In the genomic region with DNA sequence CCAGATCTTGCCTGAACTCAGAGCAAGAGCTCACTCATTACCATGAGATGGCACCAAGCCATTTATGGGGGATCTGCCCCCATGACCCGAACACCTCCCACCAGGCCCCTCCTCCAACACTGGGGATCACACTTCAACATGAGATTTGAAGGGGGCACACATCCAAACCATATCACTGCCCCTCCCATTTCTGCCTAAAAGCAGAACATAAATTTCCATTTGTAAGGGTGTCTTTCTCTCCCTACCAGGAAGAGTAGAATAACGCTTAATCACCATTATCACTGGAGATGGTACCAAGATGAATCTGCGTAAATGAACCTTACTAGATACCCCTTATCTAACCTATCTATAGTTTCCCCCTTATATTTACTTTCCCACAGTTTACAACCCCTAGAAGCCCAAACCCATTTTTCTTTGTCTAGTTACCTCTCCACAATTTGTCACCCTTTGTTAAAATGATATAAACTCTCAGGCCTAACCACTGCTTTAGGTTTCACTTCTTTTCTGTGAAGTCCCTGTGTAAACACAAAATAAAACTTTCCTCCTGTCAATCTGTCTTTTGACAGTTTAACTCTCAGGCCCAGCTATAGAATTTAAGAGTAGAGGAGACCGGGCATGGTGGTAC, we compare ENCODE assay signal across 1 cellular context.
TF ChIP-seq lines count a peak whose summit lies in the region.

No MANE protein-coding gene starts in this region.

TF ChIP-seq in GM12878, 131 proteins besides CTCF, POLR2A, EP300 and RAD21 (continued from another document and continues in another):
- TF ChIP-seq PRDM15 (CRISPR knock-in tag; IDR thresholded peaks at IDR 0.05) (no peak), ATF7 (IDR thresholded peaks at IDR 0.05; ENCODE audit: low read depth) (peak; percentile 93), SMC3 (IDR thresholded peaks at IDR 0.05; ENCODE audit: borderline replicate concordance, low read length) (peak; percentile 8; the same call in 1 of the 2 replicates), WRNIP1 (IDR thresholded peaks at IDR 0.05; ENCODE audit: borderline replicate concordance, low read depth, low read length) (no peak), BRCA1 (IDR thresholded peaks at IDR 0.05; ENCODE audit: low read depth, low read length) (no peak), RCOR1 (conservative IDR thresholded peaks at IDR 0.05; ENCODE audit: low read depth, low read length) (no peak), RELB (IDR thresholded peaks at IDR 0.05; ENCODE audit: low read depth) (peak; percentile 97), PAX5 (IDR thresholded peaks at IDR 0.05; ENCODE audit: borderline replicate concordance, low read depth, low read length) (peak; percentile 59; the same call in 1 of the 2 replicates), STAT3 (IDR thresholded peaks at IDR 0.05; ENCODE audit: low read depth, low read length) (no peak; the same call in 1 of the 2 replicates), TCF7 (IDR thresholded peaks at IDR 0.05; ENCODE audit: borderline replicate concordance) (no peak), SREBF1 (IDR thresholded peaks at IDR 0.05; ENCODE audit: low read length) (no peak), SMARCA5 (IDR thresholded peaks at IDR 0.05) (0 out of 2 replicates have a peak, but pooled peaks have one; percentile 63), CBX5 (IDR thresholded peaks at IDR 0.05; ENCODE audit: low read depth) (no peak), MTA3 (IDR thresholded peaks at IDR 0.05; ENCODE audit: borderline replicate concordance, low read length) (no peak), ZNF384 (IDR thresholded peaks at IDR 0.05; ENCODE audit: borderline replicate concordance, low read depth, low read length) (no peak), ATF2 (IDR thresholded peaks at IDR 0.05; ENCODE audit: low read length) (no peak; the same call in 1 of the 2 replicates), HCFC1 (IDR thresholded peaks at IDR 0.05; ENCODE audit: low read length) (no peak), SREBF2 (IDR thresholded peaks at IDR 0.05; ENCODE audit: low read length) (no peak), IKZF1 (conservative IDR thresholded peaks at IDR 0.05) (peak; percentile 75), BHLHE40 (IDR thresholded peaks at IDR 0.05; ENCODE audit: borderline replicate concordance in 1 of 2, low read depth in 2 of 2, low read length in 1 of 2) (peak; percentile 44 to 54; a peak in 3 of 4 replicates), ZBTB4 (CRISPR knock-in tag; IDR thresholded peaks at IDR 0.05) (no peak), YBX1 (IDR thresholded peaks at IDR 0.05) (no peak), ZBTB33 (IDR thresholded peaks at IDR 0.05) (no peak), ZNF207 (IDR thresholded peaks at IDR 0.05; ENCODE audit: borderline replicate concordance) (0 out of 2 replicates have a peak, but pooled peaks have one; percentile 45), MYB (IDR thresholded peaks at IDR 0.05; ENCODE audit: borderline replicate concordance, low read depth, low read length) (no peak; the same call in 1 of the 2 replicates), GABPA (IDR thresholded peaks at IDR 0.05; ENCODE audit: low read depth) (no peak)
- TF ChIP-seq, protein P1, sequence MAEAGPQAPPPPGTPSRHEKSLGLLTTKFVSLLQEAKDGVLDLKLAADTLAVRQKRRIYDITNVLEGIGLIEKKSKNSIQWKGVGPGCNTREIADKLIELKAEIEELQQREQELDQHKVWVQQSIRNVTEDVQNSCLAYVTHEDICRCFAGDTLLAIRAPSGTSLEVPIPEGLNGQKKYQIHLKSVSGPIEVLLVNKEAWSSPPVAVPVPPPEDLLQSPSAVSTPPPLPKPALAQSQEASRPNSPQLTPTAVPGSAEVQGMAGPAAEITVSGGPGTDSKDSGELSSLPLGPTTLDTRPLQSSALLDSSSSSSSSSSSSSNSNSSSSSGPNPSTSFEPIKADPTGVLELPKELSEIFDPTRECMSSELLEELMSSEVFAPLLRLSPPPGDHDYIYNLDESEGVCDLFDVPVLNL (IDR thresholded peaks at IDR 0.05; ENCODE audit: low read depth, low read length) = no peak
- TF ChIP-seq, protein P2, sequence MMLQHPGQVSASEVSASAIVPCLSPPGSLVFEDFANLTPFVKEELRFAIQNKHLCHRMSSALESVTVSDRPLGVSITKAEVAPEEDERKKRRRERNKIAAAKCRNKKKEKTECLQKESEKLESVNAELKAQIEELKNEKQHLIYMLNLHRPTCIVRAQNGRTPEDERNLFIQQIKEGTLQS (IDR thresholded peaks at IDR 0.05; ENCODE audit: borderline replicate concordance, extremely low read depth, low read depth, low read length) = no peak
- TF ChIP-seq, protein P3, sequence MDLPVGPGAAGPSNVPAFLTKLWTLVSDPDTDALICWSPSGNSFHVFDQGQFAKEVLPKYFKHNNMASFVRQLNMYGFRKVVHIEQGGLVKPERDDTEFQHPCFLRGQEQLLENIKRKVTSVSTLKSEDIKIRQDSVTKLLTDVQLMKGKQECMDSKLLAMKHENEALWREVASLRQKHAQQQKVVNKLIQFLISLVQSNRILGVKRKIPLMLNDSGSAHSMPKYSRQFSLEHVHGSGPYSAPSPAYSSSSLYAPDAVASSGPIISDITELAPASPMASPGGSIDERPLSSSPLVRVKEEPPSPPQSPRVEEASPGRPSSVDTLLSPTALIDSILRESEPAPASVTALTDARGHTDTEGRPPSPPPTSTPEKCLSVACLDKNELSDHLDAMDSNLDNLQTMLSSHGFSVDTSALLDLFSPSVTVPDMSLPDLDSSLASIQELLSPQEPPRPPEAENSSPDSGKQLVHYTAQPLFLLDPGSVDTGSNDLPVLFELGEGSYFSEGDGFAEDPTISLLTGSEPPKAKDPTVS (IDR thresholded peaks at IDR 0.05; ENCODE audit: low read depth, low read length) = no peak
- TF ChIP-seq, protein P4, sequence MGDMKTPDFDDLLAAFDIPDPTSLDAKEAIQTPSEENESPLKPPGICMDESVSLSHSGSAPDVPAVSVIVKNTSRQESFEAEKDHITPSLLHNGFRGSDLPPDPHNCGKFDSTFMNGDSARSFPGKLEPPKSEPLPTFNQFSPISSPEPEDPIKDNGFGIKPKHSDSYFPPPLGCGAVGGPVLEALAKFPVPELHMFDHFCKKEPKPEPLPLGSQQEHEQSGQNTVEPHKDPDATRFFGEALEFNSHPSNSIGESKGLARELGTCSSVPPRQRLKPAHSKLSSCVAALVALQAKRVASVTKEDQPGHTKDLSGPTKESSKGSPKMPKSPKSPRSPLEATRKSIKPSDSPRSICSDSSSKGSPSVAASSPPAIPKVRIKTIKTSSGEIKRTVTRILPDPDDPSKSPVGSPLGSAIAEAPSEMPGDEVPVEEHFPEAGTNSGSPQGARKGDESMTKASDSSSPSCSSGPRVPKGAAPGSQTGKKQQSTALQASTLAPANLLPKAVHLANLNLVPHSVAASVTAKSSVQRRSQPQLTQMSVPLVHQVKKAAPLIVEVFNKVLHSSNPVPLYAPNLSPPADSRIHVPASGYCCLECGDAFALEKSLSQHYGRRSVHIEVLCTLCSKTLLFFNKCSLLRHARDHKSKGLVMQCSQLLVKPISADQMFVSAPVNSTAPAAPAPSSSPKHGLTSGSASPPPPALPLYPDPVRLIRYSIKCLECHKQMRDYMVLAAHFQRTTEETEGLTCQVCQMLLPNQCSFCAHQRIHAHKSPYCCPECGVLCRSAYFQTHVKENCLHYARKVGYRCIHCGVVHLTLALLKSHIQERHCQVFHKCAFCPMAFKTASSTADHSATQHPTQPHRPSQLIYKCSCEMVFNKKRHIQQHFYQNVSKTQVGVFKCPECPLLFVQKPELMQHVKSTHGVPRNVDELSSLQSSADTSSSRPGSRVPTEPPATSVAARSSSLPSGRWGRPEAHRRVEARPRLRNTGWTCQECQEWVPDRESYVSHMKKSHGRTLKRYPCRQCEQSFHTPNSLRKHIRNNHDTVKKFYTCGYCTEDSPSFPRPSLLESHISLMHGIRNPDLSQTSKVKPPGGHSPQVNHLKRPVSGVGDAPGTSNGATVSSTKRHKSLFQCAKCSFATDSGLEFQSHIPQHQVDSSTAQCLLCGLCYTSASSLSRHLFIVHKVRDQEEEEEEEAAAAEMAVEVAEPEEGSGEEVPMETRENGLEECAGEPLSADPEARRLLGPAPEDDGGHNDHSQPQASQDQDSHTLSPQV (IDR thresholded peaks at IDR 0.05) = peak; percentile 57; the same call in 1 of the 2 replicates
- TF ChIP-seq, protein P5, sequence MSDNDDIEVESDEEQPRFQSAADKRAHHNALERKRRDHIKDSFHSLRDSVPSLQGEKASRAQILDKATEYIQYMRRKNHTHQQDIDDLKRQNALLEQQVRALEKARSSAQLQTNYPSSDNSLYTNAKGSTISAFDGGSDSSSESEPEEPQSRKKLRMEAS (IDR thresholded peaks at IDR 0.05; ENCODE audit: low read depth, low read length) = no peak
